In genomic region chr19:46850228-46851203, GRCh38 we compare ENCODE assay signal across 8 cellular contexts. TPM values are rescaled to one million over a fixed set of nuclear protein-coding genes. Genes with fewer than 3 reads are reported as not detected.
A peak's percentile ranks its signal among the peaks of the same experiment; 100 is the strongest.
DNase-seq lines count a peak whose midpoint lies in the region; ATAC-seq, FAIRE-seq and TF ChIP-seq lines count a peak whose summit lies in the region.

AP2S1 (minus strand) TSS chr19:46850846; CDS start chr19:46850766, 80 bp downstream.

- H3K4me1 ChIP-seq in small intestine (ENCODE audit: control insufficient read depth in 2 of 2, insufficient read depth in 1 of 2, low read depth in 1 of 2, low read length in 1 of 2), result peaks cover 4% of the 10 kb centered on the region in 2 donors

- H3K36me3 ChIP-seq in bronchial epithelial cell (ENCODE audit: control insufficient read depth, insufficient read depth, low read length), result peaks cover 2% of the 10 kb centered on the region
- H3K36me3 ChIP-seq in small intestine (ENCODE audit: control insufficient read depth in 2 of 2, insufficient read depth in 2 of 2, low read length in 2 of 2), result no peaks in the 10 kb centered on the region

- H3K9me3 ChIP-seq in small intestine (ENCODE audit: control insufficient read depth, low read depth), result no peaks in the 10 kb centered on the region

- H3K4me3 ChIP-seq in AG04449 (ENCODE audit: low read depth, low read length), result peak within 1 kb of the TSS; percentile 96
- H3K4me3 ChIP-seq in WI38 (ENCODE audit: low read depth, low read length), result peak within 1 kb of the TSS; percentile 90
- H3K4me3 ChIP-seq in bronchial epithelial cell (ENCODE audit: low read depth, low read length), result peak within 1 kb of the TSS; percentile 89
- peak within 1 kb of the TSS; percentile 74 to 84 for H3K4me3 ChIP-seq in small intestine (ENCODE audit: low read depth in 1 of 2, low read length in 2 of 2)

- H3K27me3 ChIP-seq in bronchial epithelial cell (ENCODE audit: control insufficient read depth, insufficient read depth, low read length) (no peaks in the 10 kb centered on the region), small intestine (ENCODE audit: control insufficient read depth in 2 of 2, insufficient read depth in 2 of 2, low read length in 2 of 2) (no peaks in the 10 kb centered on the region)

- H3K27ac ChIP-seq in small intestine (ENCODE audit: low read depth in 1 of 2, low read length in 1 of 2), result peak within 1 kb of the TSS; percentile 69 to 79

- 0% methylated on average over 53 of the region's 53 CpGs for WGBS in small intestine, 3 donors

- POLR2A ChIA-PET in AG04449 (lab: Yijun Ruan, JAX), result interaction anchor here (0.6 to 0.9 kb wide), 4 partner anchors 9 to 198 kb away, joined by 3 to 4 read pairs (median 4); partner anchors contain the start of genes ARHGAP35 and TMEM160

- peak; percentile 92 for ATAC-seq in GM18907 (IDR thresholded peaks at IDR 0.05; ENCODE audit: unreplicated experiment)
- ATAC-seq in HG03159 (IDR thresholded peaks at IDR 0.05; ENCODE audit: unreplicated experiment), result peak; percentile 86

- DNase-seq in AG04449 (ENCODE audit: low read depth, low spot score) (peak; percentile 95), NCI-H2227 treated with DMSO at 0.1 percent for 48 hours (lab: John Stamatoyannopoulos, UW) (peak; percentile 93), bronchial epithelial cell (ENCODE audit: low read depth) (peak; percentile 99), iPS-NIHi11 (ENCODE audit: low spot score) (peak; percentile 91), small intestine (peak; percentile 99)

- CTCF ChIA-PET in AG04449 (lab: Yijun Ruan, JAX), result interaction anchor here (0.6 to 3.4 kb wide), 6 partner anchors 10 to 141 kb away, joined by 3 to 27 read pairs (median 4); no protein-coding TSS in a partner anchor

- FAIRE-seq in bronchial epithelial cell (lab: Jason Lieb, UNC), result peak; percentile 91
- peak; percentile 49 for FAIRE-seq in small intestine (lab: Jason Lieb, UNC)

- no peak for TF ChIP-seq CTCF in AG04449 (IDR thresholded peaks at IDR 0.05; ENCODE audit: insufficient read depth, low read length, missing control alignments)
- TF ChIP-seq CTCF in WI38 (IDR thresholded peaks at IDR 0.05; ENCODE audit: low read depth, low read length), result no peak
- no peak for TF ChIP-seq CTCF in bronchial epithelial cell (IDR thresholded peaks at IDR 0.05; ENCODE audit: insufficient read depth, low read length, severe bottlenecking)

RNA-seq across cellular contexts. Expression of gene AP2S1, which starts in this region (rescaled TPM):
- 120 and 206 TPM in 2 replicates for total RNA-seq in bronchial epithelial cell
- polyA plus RNA-seq in small intestine, result 100 to 1,000 TPM; 123 to 164 (median 129) TPM

Comparison
In these comparisons a context has a peak if more than half of its experiments do, and no peak if none do; other contexts are left out.
1. Peak in every context shown above with its lines: DNase-seq, ATAC-seq, H3K4me3 ChIP-seq and H3K27ac ChIP-seq.